13 cellular contexts compared by ENCODE assay signal in genomic region chr3:69435274-69436262, GRCh38. TPM values are rescaled to one million over a fixed set of nuclear protein-coding genes. Genes with fewer than 3 reads are reported as not detected.
A peak's percentile ranks its signal among the peaks of the same experiment; 100 is the strongest.
DNase-seq lines count a peak whose midpoint lies in the region; ATAC-seq and TF ChIP-seq lines count a peak whose summit lies in the region.
"Had no signal": no experiment of that assay in that cellular context is flagged by ENCODE, and none has a peak within 500 bp of the region (broad histone marks: within the 10 kb centered on the region; RNA-seq: fewer than 3 reads in every experiment).

No MANE protein-coding gene starts in this region.

- H3K9me3 ChIP-seq in gastrocnemius medialis (no peaks in the 10 kb centered on the region), uterus (no peaks in the 10 kb centered on the region)
- H3K9me3 ChIP-seq: mucosa of descending colon, upper lobe of left lung had no signal

- TF ChIP-seq CTCF in gastrocnemius medialis (IDR thresholded peaks at IDR 0.05 in 4 of 5, conservative IDR thresholded peaks at IDR 0.05 in 1 of 5) (no peak), foreskin fibroblast (IDR thresholded peaks at IDR 0.05; ENCODE audit: low read depth, low read length) (no peak), uterus (IDR thresholded peaks at IDR 0.05) (no peak)

- H3K27ac Mint-ChIP-seq in activated T-helper 17 cell treated with anti-CD3 and anti-CD28 coated beads, Interleukin-2, amount 50 U/mL, for 72 hours = peak overlapping the region; percentile 34
- H3K27ac Mint-ChIP-seq: H9 had no signal

- no peak overlapping the region for H3K4me3 Mint-ChIP-seq in activated T-helper 17 cell treated with anti-CD3 and anti-CD28 coated beads, Interleukin-2, amount 50 U/mL, for 72 hours
- H3K4me3 Mint-ChIP-seq: H9 had no signal

- no peaks in the 10 kb centered on the region for H3K4me1 Mint-ChIP-seq in activated T-helper 17 cell treated with anti-CD3 and anti-CD28 coated beads, Interleukin-2, amount 50 U/mL, for 72 hours

- H3K27ac ChIP-seq in gastrocnemius medialis (no peak overlapping the region), uterus (no peak overlapping the region)
- H3K27ac ChIP-seq: upper lobe of left lung had no signal

- H3K4me3 ChIP-seq in gastrocnemius medialis = no peak overlapping the region
- H3K4me3 ChIP-seq in foreskin fibroblast (ENCODE audit: low read depth in 1 of 2, low read length in 2 of 2) = no peak overlapping the region
- no peak overlapping the region for H3K4me3 ChIP-seq in uterus
- H3K4me3 ChIP-seq: mucosa of descending colon, upper lobe of left lung had no signal

- intact Hi-C loops in gastrocnemius medialis (cut with DNase I; ENCODE audit: low total_unique reads) (no loop called here), uterus (cut with DNase I; ENCODE audit: low total_unique reads) (no loop called here)

- H3K36me3 ChIP-seq in gastrocnemius medialis (no peaks in the 10 kb centered on the region), uterus (no peaks in the 10 kb centered on the region)
- H3K36me3 ChIP-seq: upper lobe of left lung had no signal

- H3K4me1 ChIP-seq in gastrocnemius medialis (no peaks in the 10 kb centered on the region), uterus (no peaks in the 10 kb centered on the region)

- ATAC-seq in GM18508 (IDR thresholded peaks at IDR 0.05; ENCODE audit: insufficient read depth, unreplicated experiment) = peak; percentile 49
- ATAC-seq in GM21360 (IDR thresholded peaks at IDR 0.05; ENCODE audit: unreplicated experiment) = peak; percentile 52
- peak; percentile 72 for ATAC-seq in HG02973 (IDR thresholded peaks at IDR 0.05; ENCODE audit: unreplicated experiment)
- ATAC-seq in activated T-helper 17 cell treated with anti-CD3 and anti-CD28 coated beads, Interleukin-2, amount 50 U/mL, for 72 hours (replicated peaks) = peak; percentile 76
- no peak for ATAC-seq in gastrocnemius medialis
- ATAC-seq: mucosa of descending colon had no signal

- no peaks in the 10 kb centered on the region for H3K27me3 ChIP-seq in gastrocnemius medialis
- no peaks in the 10 kb centered on the region for H3K27me3 ChIP-seq in uterus
- H3K27me3 ChIP-seq: upper lobe of left lung had no signal

- H3K9me3 Mint-ChIP-seq in activated T-helper 17 cell treated with anti-CD3 and anti-CD28 coated beads, Interleukin-2, amount 50 U/mL, for 72 hours = no peaks in the 10 kb centered on the region
- H3K9me3 Mint-ChIP-seq: H9 had no signal

- in situ Hi-C loops in gastrocnemius medialis (cut with MboI; ENCODE audit: low sequenced_read_pairs in 4 of 4) = loop anchor here in 1 of 4 donors (10.0 kb wide), 1 partner anchor 271 kb away; no protein-coding TSS in a partner anchor

- no peaks in the 10 kb centered on the region for H3K36me3 Mint-ChIP-seq in activated T-helper 17 cell treated with anti-CD3 and anti-CD28 coated beads, Interleukin-2, amount 50 U/mL, for 72 hours (ENCODE audit: low read depth)

- no peak for DNase-seq in gastrocnemius medialis
- DNase-seq in foreskin fibroblast = no peak
- no peak for DNase-seq in uterus
- DNase-seq in midbrain (lab: John Stamatoyannopoulos, UW) = no peak
- DNase-seq: H9, mucosa of descending colon, NCI-H2081, retina, upper lobe of left lung had no signal

- TF ChIP-seq POLR2A in gastrocnemius medialis (IDR thresholded peaks at IDR 0.05) (no peak), uterus (IDR thresholded peaks at IDR 0.05) (no peak)

- H3K27me3 Mint-ChIP-seq in activated T-helper 17 cell treated with anti-CD3 and anti-CD28 coated beads, Interleukin-2, amount 50 U/mL, for 72 hours = peaks cover 21% of the 10 kb centered on the region

RNA-seq across cellular contexts. Expression of gene FRMD4B, which starts 49.7 kb away (rescaled TPM):
- total RNA-seq in activated T-helper 17 cell treated with anti-CD3 and anti-CD28 coated beads, Interleukin-2, amount 50 U/mL, for 72 hours = 10 to 100 TPM; 16.6 to 49.0 TPM
- total RNA-seq in gastrocnemius medialis (1 to 10 TPM in 3 of 4 donors, under 1 TPM in 1; 0.29 to 3.6 (median 1.7) TPM), uterus (10 to 100 TPM in 3 of 4 donors, 1 to 10 TPM in 1; 9.4 to 87.0 (median 23.6) TPM)

Comparison
In these comparisons a context has a peak if more than half of its experiments do, and no peak if none do; other contexts are left out.
1. ATAC-seq: peak in GM18508 (single experiment), GM21360 (single experiment), HG02973 (single experiment) and activated T-helper 17 cell treated with anti-CD3 and anti-CD28 coated beads, Interleukin-2, amount 50 U/mL, for 72 hours (single experiment); none in gastrocnemius medialis (0 of 2).